1 cellular context compared by ENCODE assay signal in genomic region chr12:56374726-56375597, GRCh38.
A peak's percentile ranks its signal among the peaks of the same experiment; 100 is the strongest.
TF ChIP-seq lines count a peak whose summit lies in the region.

No MANE protein-coding gene starts in this region.

TF ChIP-seq in HepG2, 621 proteins besides CTCF, POLR2A, EP300 and RAD21 (continued from another document):
- TF ChIP-seq ZBTB40 (IDR thresholded peaks at IDR 0.05) (no peak), ZBTB40 (CRISPR knock-in tag; IDR thresholded peaks at IDR 0.05) (no peak), JUND (CRISPR knock-in tag; IDR thresholded peaks at IDR 0.05) (no peak), ZNF710 (CRISPR knock-in tag; IDR thresholded peaks at IDR 0.05; ENCODE audit: borderline replicate concordance) (no peak), SMAD1 (CRISPR knock-in tag; IDR thresholded peaks at IDR 0.05; ENCODE audit: borderline replicate concordance, low read depth) (no peak), KMT2B (CRISPR knock-in tag; IDR thresholded peaks at IDR 0.05) (no peak), AFF4 (CRISPR knock-in tag; IDR thresholded peaks at IDR 0.05) (no peak), MAZ (IDR thresholded peaks at IDR 0.05; ENCODE audit: borderline replicate concordance, low read depth, low read length) (no peak), MAZ (CRISPR knock-in tag; IDR thresholded peaks at IDR 0.05; ENCODE audit: low read depth) (no peak), IKZF5 (CRISPR knock-in tag; IDR thresholded peaks at IDR 0.05) (0 out of 2 replicates have a peak, but pooled peaks have one; percentile 20), ISL2 (CRISPR knock-in tag; IDR thresholded peaks at IDR 0.05) (0 out of 2 replicates have a peak, but pooled peaks have one; percentile 23), SAFB2 (CRISPR knock-in tag; IDR thresholded peaks at IDR 0.05; ENCODE audit: borderline replicate concordance, low read depth) (no peak), ZNF879 (CRISPR knock-in tag; IDR thresholded peaks at IDR 0.05) (no peak), ARID5B (CRISPR knock-in tag; IDR thresholded peaks at IDR 0.05) (no peak), SOX13 (IDR thresholded peaks at IDR 0.05) (no peak), SOX13 (CRISPR knock-in tag; conservative IDR thresholded peaks at IDR 0.05 in 1 of 2, IDR thresholded peaks at IDR 0.05 in 1 of 2) (peak in 1 of 2 experiments; percentile 16; a peak in 1 of 4 replicates)
